ENCODE assay signal across 13 cellular contexts in genomic region chr5:72356361-72356760, GRCh38. TPM values are rescaled to one million over a fixed set of nuclear protein-coding genes. Genes with fewer than 3 reads are reported as not detected.
DNase-seq lines count a peak whose midpoint lies in the region; ATAC-seq and TF ChIP-seq lines count a peak whose summit lies in the region.
"Had no signal": no experiment of that assay in that cellular context is flagged by ENCODE, and none has a peak within 500 bp of the region (broad histone marks: within the 10 kb centered on the region; RNA-seq: fewer than 3 reads in every experiment).

No MANE protein-coding gene starts in this region.

- no peak for ATAC-seq in HG02885 (IDR thresholded peaks at IDR 0.05; ENCODE audit: poor library complexity, unreplicated experiment)

- H3K27me3 ChIP-seq in WERI-Rb-1 (ENCODE audit: insufficient read depth, low read depth, severe bottlenecking) (no peaks in the 10 kb centered on the region), dorsolateral prefrontal cortex (no peaks in the 10 kb centered on the region)

- H3K9me3 Mint-ChIP-seq in activated T-helper 1 cell treated with anti-CD3 and anti-CD28 coated beads, Interleukin-12 subunit alpha, Interleukin-12 subunit beta, Interleukin-2, Interleukin-4 antibody, amounts not matched to agents 30 ng/mL and 10 ng/mL and 1 ng/mL, durations not matched to agents 14 hours and 24 hours and 36 hours, result no peaks in the 10 kb centered on the region
- H3K9me3 Mint-ChIP-seq: CD4-positive, alpha-beta T cell; HFFc6 had no signal

- no peaks in the 10 kb centered on the region; the same call in 1 of the 2 replicates for H3K36me3 ChIP-seq in WERI-Rb-1

- no peaks in the 10 kb centered on the region for H3K27me3 Mint-ChIP-seq in activated T-helper 1 cell treated with anti-CD3 and anti-CD28 coated beads, Interleukin-12 subunit alpha, Interleukin-12 subunit beta, Interleukin-2, Interleukin-4 antibody, amounts not matched to agents 30 ng/mL and 10 ng/mL and 1 ng/mL, durations not matched to agents 14 hours and 24 hours and 36 hours (ENCODE audit: insufficient read depth)
- H3K27me3 Mint-ChIP-seq: B cell; CD4-positive, alpha-beta T cell had no signal

- H3K27ac ChIP-seq in WERI-Rb-1, result peak overlapping the region; percentile 36
- peak overlapping the region in 38 of 59 donors; percentile 1 to 75 (median 36) for H3K27ac ChIP-seq in dorsolateral prefrontal cortex

- no peaks in the 10 kb centered on the region for H3K4me1 Mint-ChIP-seq in activated T-helper 1 cell treated with anti-CD3 and anti-CD28 coated beads, Interleukin-12 subunit alpha, Interleukin-12 subunit beta, Interleukin-2, Interleukin-4 antibody, amounts not matched to agents 30 ng/mL and 10 ng/mL and 1 ng/mL, durations not matched to agents 14 hours and 24 hours and 36 hours (ENCODE audit: low read depth)
- H3K4me1 Mint-ChIP-seq: B cell had no signal

- H3K4me3 ChIP-seq in WERI-Rb-1 (ENCODE audit: low read depth, low read length), result no peak overlapping the region
- H3K4me3 ChIP-seq in dorsolateral prefrontal cortex, result no peak overlapping the region

- TF ChIP-seq CTCF in WERI-Rb-1 (IDR thresholded peaks at IDR 0.05; ENCODE audit: low read depth, low read length), result no peak
- no peak for TF ChIP-seq CTCF in dorsolateral prefrontal cortex (IDR thresholded peaks at IDR 0.05 in 54 of 56, conservative IDR thresholded peaks at IDR 0.05 in 2 of 56; ENCODE audit: low read depth in 1 of 56, partially characterized antibody in 56 of 56)

- no peaks in the 10 kb centered on the region for H3K9me3 ChIP-seq in WERI-Rb-1 (ENCODE audit: severe bottlenecking)

- DNase-seq in NCI-H82 (lab: John Stamatoyannopoulos, UW) (peak; percentile 31), NCI-H82 treated with DMSO at 0.1 percent for 48 hours (lab: John Stamatoyannopoulos, UW; ENCODE audit: unreplicated experiment) (no peak), WERI-Rb-1 (no peak), dorsolateral prefrontal cortex (no peak), HuH-7.5 (ENCODE audit: low spot score) (no peak)
- no peak for DNase-seq in activated T-helper 1 cell treated with anti-CD3 and anti-CD28 coated beads, Interleukin-12 subunit alpha, Interleukin-12 subunit beta, Interleukin-2, Interleukin-4 antibody, amounts not matched to agents 30 ng/mL and 10 ng/mL and 1 ng/mL, durations not matched to agents 14 hours and 24 hours and 36 hours (ENCODE audit: low spot score)
- DNase-seq: CD4-positive, alpha-beta T cell; DMS79 treated with DMSO at 0.1 percent for 48 hours; GDM1; Karpas-422 had no signal

- H3K36me3 Mint-ChIP-seq in activated T-helper 1 cell treated with anti-CD3 and anti-CD28 coated beads, Interleukin-12 subunit alpha, Interleukin-12 subunit beta, Interleukin-2, Interleukin-4 antibody, amounts not matched to agents 30 ng/mL and 10 ng/mL and 1 ng/mL, durations not matched to agents 14 hours and 24 hours and 36 hours (ENCODE audit: low read depth), result peaks cover 12% of the 10 kb centered on the region

- intact Hi-C loops in dorsolateral prefrontal cortex (cut with DNase I), result loop anchor here in 1 of 2 donors (5.0 kb wide), 1 partner anchor 166 kb away; no protein-coding TSS in a partner anchor
- intact Hi-C loops in activated T-helper 1 cell treated with anti-CD3 and anti-CD28 coated beads, Interleukin-12 subunit alpha, Interleukin-12 subunit beta, Interleukin-2, Interleukin-4 antibody, amounts not matched to agents 30 ng/mL and 10 ng/mL and 1 ng/mL, durations not matched to agents 14 hours and 24 hours and 36 hours (cut with micrococcal nuclease), result no loop called here

- H3K4me3 Mint-ChIP-seq in activated T-helper 1 cell treated with anti-CD3 and anti-CD28 coated beads, Interleukin-12 subunit alpha, Interleukin-12 subunit beta, Interleukin-2, Interleukin-4 antibody, amounts not matched to agents 30 ng/mL and 10 ng/mL and 1 ng/mL, durations not matched to agents 14 hours and 24 hours and 36 hours, result no peak overlapping the region
- H3K4me3 Mint-ChIP-seq: B cell; CD4-positive, alpha-beta T cell; HFFc6 had no signal

- no peak overlapping the region for H3K27ac Mint-ChIP-seq in activated T-helper 1 cell treated with anti-CD3 and anti-CD28 coated beads, Interleukin-12 subunit alpha, Interleukin-12 subunit beta, Interleukin-2, Interleukin-4 antibody, amounts not matched to agents 30 ng/mL and 10 ng/mL and 1 ng/mL, durations not matched to agents 14 hours and 24 hours and 36 hours
- H3K27ac Mint-ChIP-seq: B cell; CD4-positive, alpha-beta T cell had no signal

RNA-seq across cellular contexts. Expression of gene PTCD2, which starts 36.2 kb away (rescaled TPM):
- 10 to 100 TPM in 118 of 120 experiments, 1 to 10 TPM in 2; 8.9 to 22.9 (median 15.3) TPM for total RNA-seq in dorsolateral prefrontal cortex
- total RNA-seq in activated T-helper 1 cell treated with anti-CD3 and anti-CD28 coated beads, Interleukin-12 subunit alpha, Interleukin-12 subunit beta, Interleukin-2, Interleukin-4 antibody, amounts not matched to agents 30 ng/mL and 10 ng/mL and 1 ng/mL, durations not matched to agents 14 hours and 24 hours and 36 hours, result 13.2 and 16.9 TPM in 2 replicates

RNA-seq across cellular contexts. Expression of gene MRPS27, which starts 36.3 kb away (rescaled TPM):
- 10 to 100 TPM; 28.4 to 79.4 (median 47.7) TPM for total RNA-seq in dorsolateral prefrontal cortex
- total RNA-seq in activated T-helper 1 cell treated with anti-CD3 and anti-CD28 coated beads, Interleukin-12 subunit alpha, Interleukin-12 subunit beta, Interleukin-2, Interleukin-4 antibody, amounts not matched to agents 30 ng/mL and 10 ng/mL and 1 ng/mL, durations not matched to agents 14 hours and 24 hours and 36 hours, result 80.1 and 88.2 TPM in 2 replicates
